16 cellular contexts compared by ENCODE assay signal in the genomic region with DNA sequence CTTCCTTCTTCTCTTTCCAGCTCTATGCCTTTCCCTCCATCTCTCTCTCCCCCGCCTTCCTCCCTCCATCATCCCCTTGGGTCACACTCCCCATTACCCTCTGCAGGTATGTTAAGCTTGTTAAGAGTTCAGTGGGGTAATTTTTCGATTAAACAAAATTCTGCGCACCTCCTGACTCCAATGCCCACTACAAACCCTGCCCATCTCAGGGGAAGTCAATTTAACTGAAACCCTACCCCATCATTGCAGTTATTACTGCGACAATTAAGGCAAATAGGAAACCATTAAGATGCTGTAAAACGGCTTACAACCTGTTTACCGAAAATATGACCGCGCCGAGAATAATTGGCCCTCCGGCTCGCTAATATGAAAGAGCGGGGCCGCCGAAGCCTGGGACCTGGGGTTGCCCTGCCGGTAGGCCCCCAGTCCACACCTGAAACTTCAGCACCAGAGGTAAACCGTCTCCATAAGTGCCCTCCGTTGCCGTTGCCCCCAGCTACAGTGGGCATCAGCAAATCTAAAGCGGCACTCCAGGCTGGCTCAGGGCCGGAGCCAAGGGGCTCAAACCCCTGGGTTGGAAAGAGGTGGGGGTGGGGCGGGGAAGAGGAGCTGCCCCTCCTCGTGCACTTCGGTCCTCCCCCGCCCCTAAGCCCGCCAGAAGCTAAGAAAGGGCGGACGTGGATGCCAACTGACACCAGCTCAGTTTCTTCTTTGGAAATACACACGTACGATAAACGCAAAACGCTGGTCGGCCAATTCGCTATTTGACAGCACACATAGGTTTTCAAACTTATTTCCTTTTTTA. TPM values are rescaled to one million over a fixed set of nuclear protein-coding genes. Genes with fewer than 3 reads are reported as not detected.
"Had no signal": no experiment of that assay in that cellular context is flagged by ENCODE, and none has a peak within 500 bp of the region (broad histone marks: within the 10 kb centered on the region; RNA-seq: fewer than 3 reads in every experiment).

No MANE protein-coding gene starts in this region.

- ATAC-seq: activated naive CD4-positive, alpha-beta T cell treated with anti-CD3 and anti-CD28 coated beads, Interleukin-2, amount 50 U/mL, for 72 hours; heart right ventricle; stimulated activated effector memory CD8-positive, alpha-beta T cell treated with anti-CD3 and anti-CD28 coated beads, Interleukin-12 subunit alpha, Interleukin-12 subunit beta, amount 100 ng/mL, for 72 hours had no signal

- H3K9me2 ChIP-seq: SK-N-SH had no signal

- H3K9me3 Mint-ChIP-seq: activated naive CD4-positive, alpha-beta T cell treated with anti-CD3 and anti-CD28 coated beads, Interleukin-2, amount 50 U/mL, for 72 hours; activated T-helper 2 cell treated with anti-CD3 and anti-CD28 coated beads, Interferon-gamma antibody, Interleukin-2, Interleukin-4, amounts not matched to agents 10 μg/mL and 5 μg/mL and 100 μg/mL, durations not matched to agents 14 hours and 24 hours and 36 hours; stimulated activated effector memory CD8-positive, alpha-beta T cell treated with anti-CD3 and anti-CD28 coated beads, Interleukin-12 subunit alpha, Interleukin-12 subunit beta, amount 100 ng/mL, for 72 hours had no signal

- H3K4me3 ChIP-seq: heart right ventricle, right atrium auricular region, tibial nerve had no signal

- H3K36me3 ChIP-seq: heart right ventricle, right atrium auricular region, tibial nerve, WERI-Rb-1 had no signal

- H3K4me3 Mint-ChIP-seq: stimulated activated effector memory CD8-positive, alpha-beta T cell treated with anti-CD3 and anti-CD28 coated beads, Interleukin-12 subunit alpha, Interleukin-12 subunit beta, amount 100 ng/mL, for 72 hours had no signal

- H3K27ac ChIP-seq: heart right ventricle, right atrium auricular region, tibial nerve, WERI-Rb-1 had no signal

- H3K9me3 ChIP-seq: heart right ventricle, right atrium auricular region, SK-N-SH, tibial nerve had no signal

- H3K4me2 ChIP-seq: SK-N-SH had no signal

- H3K36me3 Mint-ChIP-seq: stimulated activated effector memory CD8-positive, alpha-beta T cell treated with anti-CD3 and anti-CD28 coated beads, Interleukin-12 subunit alpha, Interleukin-12 subunit beta, amount 100 ng/mL, for 72 hours had no signal

- DNase-seq: activated CD4-positive, alpha-beta T cell treated with anti-CD3 and anti-CD28 coated beads for 48 hours; activated CD8-positive, alpha-beta memory T cell treated with anti-CD3 and anti-CD28 coated beads for 24 hours; aorta; heart right ventricle; SK-N-SH; small intestine; T-helper 1 cell; WERI-Rb-1 had no signal

- H3K9ac ChIP-seq: SK-N-SH had no signal

- H3K27ac Mint-ChIP-seq: activated naive CD4-positive, alpha-beta T cell treated with anti-CD3 and anti-CD28 coated beads, Interleukin-2, amount 50 U/mL, for 72 hours; activated T-helper 2 cell treated with anti-CD3 and anti-CD28 coated beads, Interferon-gamma antibody, Interleukin-2, Interleukin-4, amounts not matched to agents 10 μg/mL and 5 μg/mL and 100 μg/mL, durations not matched to agents 14 hours and 24 hours and 36 hours; stimulated activated effector memory CD8-positive, alpha-beta T cell treated with anti-CD3 and anti-CD28 coated beads, Interleukin-12 subunit alpha, Interleukin-12 subunit beta, amount 100 ng/mL, for 72 hours had no signal

RNA-seq across cellular contexts. Expression of gene ARX, which starts 4.8 kb away (rescaled TPM):
- total RNA-seq: activated naive CD4-positive, alpha-beta T cell treated with anti-CD3 and anti-CD28 coated beads, Interleukin-2, amount 50 U/mL, for 72 hours; activated T-helper 2 cell treated with anti-CD3 and anti-CD28 coated beads, Interferon-gamma antibody, Interleukin-2, Interleukin-4, amounts not matched to agents 10 μg/mL and 5 μg/mL and 100 μg/mL, durations not matched to agents 14 hours and 24 hours and 36 hours; aorta; endothelial cell of umbilical vein; liver; right atrium auricular region; tibial nerve had no signal
- polyA plus RNA-seq: aorta, endothelial cell of umbilical vein, heart right ventricle, keratinocyte, liver, SK-N-SH had no signal
